1 cellular context compared by ENCODE assay signal in genomic region chr14:69879175-69880047, GRCh38.
TF ChIP-seq lines count a peak whose summit lies in the region.

Gene SMOC1, plus strand, starts transcription at chr14:69879416. Its CDS starts 263 bp downstream, at chr14:69879679.

TF ChIP-seq in HepG2, 621 proteins besides CTCF, POLR2A, EP300 and RAD21 (continued from another document):
- TF ChIP-seq THAP9 (CRISPR knock-in tag; IDR thresholded peaks at IDR 0.05; ENCODE audit: borderline replicate concordance): no peak
- no peak for TF ChIP-seq ZNF770 (CRISPR knock-in tag; IDR thresholded peaks at IDR 0.05)
- peak; percentile 81; the same call in 1 of the 2 replicates for TF ChIP-seq SIN3A (IDR thresholded peaks at IDR 0.05; ENCODE audit: borderline replicate concordance, low read depth, low read length)
- TF ChIP-seq YEATS2 (CRISPR knock-in tag; IDR thresholded peaks at IDR 0.05; ENCODE audit: borderline replicate concordance): 0 out of 2 replicates have a peak, but pooled peaks have one; percentile 22
- TF ChIP-seq CBX1 (IDR thresholded peaks at IDR 0.05; ENCODE audit: low read depth): no peak
- no peak for TF ChIP-seq SMARCE1 (IDR thresholded peaks at IDR 0.05; ENCODE audit: borderline replicate concordance)
- no peak; the same call in 1 of the 2 replicates for TF ChIP-seq MEIS1 (CRISPR knock-in tag; IDR thresholded peaks at IDR 0.05; ENCODE audit: borderline replicate concordance)
- TF ChIP-seq ZFP1 (CRISPR knock-in tag; IDR thresholded peaks at IDR 0.05): no peak
- TF ChIP-seq ZNF644 (CRISPR knock-in tag; IDR thresholded peaks at IDR 0.05; ENCODE audit: low read depth): no peak
- TF ChIP-seq HHEX (CRISPR knock-in tag; IDR thresholded peaks at IDR 0.05): no peak
- peak; percentile 84 for TF ChIP-seq IKZF4 (CRISPR knock-in tag; IDR thresholded peaks at IDR 0.05; ENCODE audit: borderline replicate concordance, low read depth, not compliant biosample characterization)
- TF ChIP-seq STAT6 (CRISPR knock-in tag; IDR thresholded peaks at IDR 0.05; ENCODE audit: borderline replicate concordance): no peak
- TF ChIP-seq ZNF10 (CRISPR knock-in tag; IDR thresholded peaks at IDR 0.05; ENCODE audit: borderline replicate concordance, low read depth): no peak
- TF ChIP-seq NR2F2 (IDR thresholded peaks at IDR 0.05; ENCODE audit: borderline replicate concordance, low read depth): no peak
- TF ChIP-seq SP4 (CRISPR knock-in tag; IDR thresholded peaks at IDR 0.05): peak; percentile 63; the same call in 1 of the 2 replicates
- TF ChIP-seq PHF20 (CRISPR knock-in tag; IDR thresholded peaks at IDR 0.05): peak; percentile 23; the same call in 1 of the 2 replicates
- no peak for TF ChIP-seq HMGXB3 (CRISPR knock-in tag; IDR thresholded peaks at IDR 0.05; ENCODE audit: borderline replicate concordance)
- TF ChIP-seq TRIM22 (IDR thresholded peaks at IDR 0.05): no peak
- no peak for TF ChIP-seq DDIT3 (CRISPR knock-in tag; IDR thresholded peaks at IDR 0.05)
- TF ChIP-seq ZSCAN25 (CRISPR knock-in tag; IDR thresholded peaks at IDR 0.05): peak; percentile 59
- no peak for TF ChIP-seq ZNF292 (CRISPR knock-in tag; IDR thresholded peaks at IDR 0.05; ENCODE audit: borderline replicate concordance, low read depth)
- peak; percentile 97 for TF ChIP-seq DR1 (CRISPR knock-in tag; IDR thresholded peaks at IDR 0.05)
- TF ChIP-seq NFKBIZ (CRISPR knock-in tag; IDR thresholded peaks at IDR 0.05): no peak
- no peak for TF ChIP-seq TCF7L2 (IDR thresholded peaks at IDR 0.05; ENCODE audit: low read depth, low read length)
- TF ChIP-seq KLF11 (CRISPR knock-in tag; IDR thresholded peaks at IDR 0.05): no peak
